In the genomic region with DNA sequence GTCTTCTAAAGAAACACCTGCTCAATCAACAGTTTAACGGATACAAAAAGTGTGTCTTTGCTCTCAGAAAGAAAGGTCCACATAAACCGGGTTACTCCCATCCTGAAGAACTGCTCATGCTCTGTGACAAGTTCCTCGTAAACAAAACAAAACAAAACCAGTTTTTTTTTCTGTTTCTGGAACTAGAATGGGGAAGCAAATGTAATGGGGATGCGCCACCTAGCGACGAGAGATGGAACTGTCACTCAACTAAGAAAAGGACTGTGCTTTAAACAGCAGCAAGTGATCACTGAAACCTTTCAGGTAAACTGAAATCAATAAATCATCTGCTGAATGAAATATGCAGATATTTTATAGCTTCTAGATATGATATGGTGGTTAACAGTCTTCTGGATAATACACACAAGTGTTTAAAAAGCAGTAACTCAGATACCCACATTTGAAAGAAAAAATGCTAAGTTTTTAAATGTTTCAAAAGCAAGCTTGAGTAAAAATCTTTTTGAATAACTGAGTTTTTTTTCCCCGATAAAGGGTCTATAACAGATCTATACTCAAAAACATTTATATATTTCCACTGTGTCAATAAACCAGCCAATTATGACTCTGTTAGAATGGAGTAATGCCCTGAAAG, we compare ENCODE assay signal across 8 cellular contexts. TPM values are rescaled to one million over a fixed set of nuclear protein-coding genes. Genes with fewer than 3 reads are reported as not detected.
A peak's percentile ranks its signal among the peaks of the same experiment; 100 is the strongest.
DNase-seq lines count a peak whose midpoint lies in the region; ATAC-seq and TF ChIP-seq lines count a peak whose summit lies in the region.

No MANE protein-coding gene starts in this region.

- H3K27me3 ChIP-seq in KMS-11 (ENCODE audit: insufficient read depth, low read depth) (no peaks in the 10 kb centered on the region), prostate gland (replicated peaks; ENCODE audit: insufficient read depth) (no peaks in the 10 kb centered on the region), vagina (no peaks in the 10 kb centered on the region)

- DNase-seq in Ammon's horn (ENCODE audit: low spot score): peak; percentile 90
- peak; percentile 22 to 77 for DNase-seq in SW 1271 (lab: John Stamatoyannopoulos, UW)
- DNase-seq in activated naive CD8-positive, alpha-beta T cell treated with anti-CD3 and anti-CD28 coated beads, Interleukin-2, amount 50 U/mL, for 16 hours (ENCODE audit: low read depth, low spot score): peak; percentile 47
- DNase-seq in Right ventricle myocardium superior: peak; percentile 78
- DNase-seq in prostate gland (ENCODE audit: low spot score): peak; percentile 57
- DNase-seq in vagina (ENCODE audit: extremely low spot score in 2 of 2): no peak

- peaks cover 42% of the 10 kb centered on the region for H3K4me1 ChIP-seq in KMS-11 (ENCODE audit: low read depth, poor library complexity, severe bottlenecking)
- H3K4me1 ChIP-seq in prostate gland (replicated peaks): no peaks in the 10 kb centered on the region
- peaks cover 17% of the 10 kb centered on the region for H3K4me1 ChIP-seq in vagina

- no peak overlapping the region for H2AFZ ChIP-seq in KMS-11 (ENCODE audit: low read depth)

- H3K9me3 ChIP-seq in prostate gland: no peaks in the 10 kb centered on the region
- no peaks in the 10 kb centered on the region for H3K9me3 ChIP-seq in vagina

- H3K79me2 ChIP-seq in KMS-11 (ENCODE audit: insufficient read depth, low read depth): no peaks in the 10 kb centered on the region; the same call in 1 of the 2 replicates

- H3K36me3 ChIP-seq in KMS-11 (ENCODE audit: insufficient read depth) (peaks cover 3% of the 10 kb centered on the region; the same call in 1 of the 2 replicates), prostate gland (peaks cover 0 to 5% of the 10 kb centered on the region in 2 donors), vagina (peaks cover 6 to 40% of the 10 kb centered on the region in 2 donors)

- no peak for TF ChIP-seq POLR2A in prostate gland (IDR thresholded peaks at IDR 0.05)
- TF ChIP-seq POLR2A in vagina (IDR thresholded peaks at IDR 0.05): no peak

- H3K4me2 ChIP-seq in KMS-11: peak overlapping the region; percentile 52

- ATAC-seq in GM19035 (IDR thresholded peaks at IDR 0.05; ENCODE audit: unreplicated experiment): peak; percentile 62
- peak; percentile 68 for ATAC-seq in Right ventricle myocardium superior (ENCODE audit: poor library complexity)

- no peak overlapping the region for H3K9ac ChIP-seq in KMS-11

- intact Hi-C loops in Right ventricle myocardium superior (cut with DNase I) (loop anchor here (5.0 kb wide), 1 partner anchor 99 kb away; no protein-coding TSS in a partner anchor), prostate gland (cut with DNase I) (loop anchor here (1.0 kb wide), 1 partner anchor 341 kb away; no protein-coding TSS in a partner anchor), vagina (cut with DNase I) (no loop called here)

- WGBS in prostate gland: 16% methylated on average over 7 of the region's 7 CpGs

- no peak overlapping the region for H3K4me3 ChIP-seq in KMS-11 (IDR thresholded peaks at IDR 0.05; ENCODE audit: insufficient read depth, low read depth, low read length)
- H3K4me3 ChIP-seq in prostate gland: no peak overlapping the region
- no peak overlapping the region for H3K4me3 ChIP-seq in vagina

- peaks cover 8% of the 10 kb centered on the region; the same call in 1 of the 2 replicates for H4K20me1 ChIP-seq in KMS-11 (ENCODE audit: insufficient read depth)

- TF ChIP-seq CTCF in KMS-11 (conservative IDR thresholded peaks at IDR 0.05; ENCODE audit: low read depth, low read length) (peak; percentile 96), prostate gland (IDR thresholded peaks at IDR 0.05) (peak; percentile 83 to 95 (median 90)), vagina (IDR thresholded peaks at IDR 0.05) (peak; percentile 79 to 96 (median 91))

- H3K27ac ChIP-seq in KMS-11: no peak overlapping the region
- no peak overlapping the region for H3K27ac ChIP-seq in prostate gland
- peak overlapping the region; percentile 68 for H3K27ac ChIP-seq in vagina

RNA-seq across cellular contexts. Expression of gene TM2D3, which starts 10.9 kb away (rescaled TPM):
- total RNA-seq in Right ventricle myocardium superior (56.3 TPM), prostate gland (10 to 100 TPM; 48.6 to 67.0 TPM), vagina (39.0 TPM)

Comparison
In these comparisons a context has a peak if more than half of its experiments do, and no peak if none do; other contexts are left out.
1. DNase-seq: peak in Ammon's horn (single experiment), SW 1271 (2 of 2), activated naive CD8-positive, alpha-beta T cell treated with anti-CD3 and anti-CD28 coated beads, Interleukin-2, amount 50 U/mL, for 16 hours (single experiment), Right ventricle myocardium superior (single experiment) and prostate gland (single experiment); none in vagina (0 of 2).
2. Peak in every context shown above with its lines, with median percentiles within 50 percentile points of each other: CTCF ChIP-seq.